Comparison of ENCODE assay signal across 21 cellular contexts in the genomic region with DNA sequence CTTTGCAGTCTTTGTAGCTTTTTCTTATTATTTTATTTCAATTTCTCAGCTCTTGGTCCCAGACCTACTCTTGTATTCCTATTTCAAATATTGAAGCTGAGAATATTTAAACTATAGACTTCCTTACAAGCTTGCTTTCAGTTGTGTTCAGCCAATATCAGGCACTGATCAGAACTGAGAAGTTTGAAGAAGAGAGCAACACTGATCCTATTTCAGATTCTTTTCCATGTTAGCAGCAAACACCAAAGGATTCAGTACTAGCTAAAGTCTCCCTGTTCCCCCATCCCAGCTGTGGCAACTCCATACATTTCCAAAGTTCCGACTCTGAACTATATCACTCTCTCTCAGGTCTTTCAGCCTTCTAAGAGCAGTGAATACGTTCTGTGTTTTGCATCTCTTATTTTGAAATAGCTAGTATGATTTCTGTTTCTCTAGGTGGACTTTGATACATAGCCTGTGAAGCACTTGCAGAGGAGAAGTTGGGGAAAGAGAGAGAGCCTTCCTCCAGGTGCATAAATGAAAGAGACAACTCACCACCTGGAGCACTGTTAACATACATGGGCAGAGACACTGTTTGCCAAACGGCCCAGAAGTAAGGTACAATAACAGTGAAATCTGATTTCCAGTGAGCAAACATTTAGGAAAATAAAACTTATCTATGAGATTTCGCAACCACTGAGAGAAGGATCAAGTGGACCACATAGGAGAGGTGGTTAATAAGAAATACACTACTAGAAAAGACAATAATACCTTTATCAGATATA.
DNase-seq lines count a peak whose midpoint lies in the region; ATAC-seq and TF ChIP-seq lines count a peak whose summit lies in the region.
"Had no signal": no experiment of that assay in that cellular context is flagged by ENCODE, and none has a peak within 500 bp of the region (broad histone marks: within the 10 kb centered on the region; RNA-seq: fewer than 3 reads in every experiment).

No MANE protein-coding gene starts in this region.

- H3K9me3 Mint-ChIP-seq in activated naive CD8-positive, alpha-beta T cell treated with anti-CD3 and anti-CD28 coated beads for 36 hours: no peaks in the 10 kb centered on the region
- H3K9me3 Mint-ChIP-seq: activated naive CD4-positive, alpha-beta T cell treated with anti-CD3 and anti-CD28 coated beads, Interleukin-2, amount 10 ng/mL, durations not matched to agents 7 days and 5 days; dendritic cell treated with granulocyte-macrophage colony-stimulating factor and Interleukin-4, amounts not matched to agents 40 ng/mL and 50 ng/mL, for 4 days had no signal

- H3K4ac ChIP-seq in neuronal stem cell (ENCODE audit: low read length): no peak overlapping the region

- no peak overlapping the region for H3K4me3 ChIP-seq in MM.1S (ENCODE audit: low read length)
- H3K4me3 ChIP-seq in neuronal stem cell (ENCODE audit: low read length in 2 of 2): no peak overlapping the region
- H3K4me3 ChIP-seq in sigmoid colon: no peak overlapping the region
- H3K4me3 ChIP-seq: gastrocnemius medialis, GM23248, SK-N-MC had no signal

- no peaks in the 10 kb centered on the region for H3K79me1 ChIP-seq in neuronal stem cell (ENCODE audit: low read depth, low read length)

- intact Hi-C loops in sigmoid colon (cut with DNase I): no loop called here

- no peak overlapping the region for H2BK15ac ChIP-seq in neuronal stem cell (ENCODE audit: low read length)

- no peak overlapping the region for H3K23ac ChIP-seq in neuronal stem cell (ENCODE audit: low read depth, low read length, poor library complexity)

- H3K18ac ChIP-seq in neuronal stem cell (ENCODE audit: low read length): no peak overlapping the region

- TF ChIP-seq CTCF in MM.1S (IDR thresholded peaks at IDR 0.05; ENCODE audit: low read length) (no peak), sigmoid colon (IDR thresholded peaks at IDR 0.05) (no peak)

- H3K27ac Mint-ChIP-seq in activated naive CD8-positive, alpha-beta T cell treated with anti-CD3 and anti-CD28 coated beads for 36 hours: no peak overlapping the region
- H3K27ac Mint-ChIP-seq: activated naive CD4-positive, alpha-beta T cell treated with anti-CD3 and anti-CD28 coated beads, Interleukin-2, amount 10 ng/mL, durations not matched to agents 7 days and 5 days; dendritic cell treated with granulocyte-macrophage colony-stimulating factor and Interleukin-4, amounts not matched to agents 40 ng/mL and 50 ng/mL, for 4 days had no signal

- H4K8ac ChIP-seq in neuronal stem cell (ENCODE audit: low read depth, low read length): no peak overlapping the region

- H3F3A ChIP-seq in MM.1S (ENCODE audit: insufficient read depth, low read length): no peaks in the 10 kb centered on the region

- H3K27ac ChIP-seq in MM.1S (ENCODE audit: low read length) (no peak overlapping the region), neuronal stem cell (replicated peaks; ENCODE audit: low read length) (no peak overlapping the region), sigmoid colon (no peak overlapping the region)
- H3K27ac ChIP-seq: brain microvascular endothelial cell, epithelial cell of prostate, gastrocnemius medialis, GM23248, KMS-11, SK-N-MC had no signal

- H3K14ac ChIP-seq in neuronal stem cell (ENCODE audit: low read length): no peak overlapping the region

- H3K36me3 ChIP-seq in MM.1S (replicated peaks; ENCODE audit: insufficient read depth, low read length): no peaks in the 10 kb centered on the region
- H3K36me3 ChIP-seq in neuronal stem cell (replicated peaks in 1 of 2; ENCODE audit: control insufficient read depth in 2 of 2, insufficient read depth in 2 of 2, low read length in 2 of 2): no peaks in the 10 kb centered on the region
- H3K36me3 ChIP-seq in sigmoid colon: no peaks in the 10 kb centered on the region
- H3K36me3 ChIP-seq: brain microvascular endothelial cell, gastrocnemius medialis had no signal

- H3K9me2 ChIP-seq in MM.1S (replicated peaks; ENCODE audit: insufficient read depth, low read length): no peaks in the 10 kb centered on the region

- no CpG with 5 or more reads among the region's 4 CpGs for WGBS in neuronal stem cell (ENCODE audit: extremely low coverage in 2 of 2, insufficient read length in 2 of 2, insufficient replicate concordance in 1 of 2), 2 donors
- WGBS in sigmoid colon, 2 donors: 21 to 57% methylated on average over 4 of the region's 4 CpGs

- no peaks in the 10 kb centered on the region for H3K27me3 ChIP-seq in MM.1S (replicated peaks; ENCODE audit: insufficient read depth, low read length)
- no peaks in the 10 kb centered on the region for H3K27me3 ChIP-seq in neuronal stem cell (ENCODE audit: control insufficient read depth in 3 of 3, insufficient read depth in 3 of 3, low read depth in 1 of 3, low read length in 3 of 3)
- no peaks in the 10 kb centered on the region for H3K27me3 ChIP-seq in sigmoid colon
- H3K27me3 ChIP-seq: brain microvascular endothelial cell, gastrocnemius medialis had no signal

- no peaks in the 10 kb centered on the region for H3K36me3 Mint-ChIP-seq in activated naive CD8-positive, alpha-beta T cell treated with anti-CD3 and anti-CD28 coated beads for 36 hours
- H3K36me3 Mint-ChIP-seq: activated naive CD4-positive, alpha-beta T cell treated with anti-CD3 and anti-CD28 coated beads, Interleukin-2, amount 10 ng/mL, durations not matched to agents 7 days and 5 days had no signal

- H4K20me1 ChIP-seq in MM.1S (ENCODE audit: insufficient read depth, low read length): no peaks in the 10 kb centered on the region

- no peak for TF ChIP-seq POLR2A in sigmoid colon (IDR thresholded peaks at IDR 0.05)

- no peaks in the 10 kb centered on the region for H3K4me1 Mint-ChIP-seq in activated naive CD8-positive, alpha-beta T cell treated with anti-CD3 and anti-CD28 coated beads for 36 hours
- H3K4me1 Mint-ChIP-seq: activated naive CD4-positive, alpha-beta T cell treated with anti-CD3 and anti-CD28 coated beads, Interleukin-2, amount 10 ng/mL, durations not matched to agents 7 days and 5 days had no signal

- H3K79me2 ChIP-seq in MM.1S (ENCODE audit: low read length): no peaks in the 10 kb centered on the region

- no peak overlapping the region for H4K91ac ChIP-seq in neuronal stem cell (ENCODE audit: low read depth, low read length, poor library complexity)

- H3K27me3 Mint-ChIP-seq in activated naive CD8-positive, alpha-beta T cell treated with anti-CD3 and anti-CD28 coated beads for 36 hours: no peaks in the 10 kb centered on the region
- H3K27me3 Mint-ChIP-seq: activated naive CD4-positive, alpha-beta T cell treated with anti-CD3 and anti-CD28 coated beads, Interleukin-2, amount 10 ng/mL, durations not matched to agents 7 days and 5 days had no signal

- no peak overlapping the region for H2BK120ac ChIP-seq in neuronal stem cell (ENCODE audit: low read depth, low read length)

- H2BK5ac ChIP-seq in neuronal stem cell (ENCODE audit: low read length): no peak overlapping the region

- H3K4me2 ChIP-seq in MM.1S (ENCODE audit: low read depth, low read length): peak overlapping the region; percentile 2; the same call in 1 of the 2 replicates
- no peak overlapping the region for H3K4me2 ChIP-seq in neuronal stem cell (ENCODE audit: insufficient read depth, low read length, poor library complexity, severe bottlenecking)
- H3K4me2 ChIP-seq: KMS-11 had no signal

- H2AFZ ChIP-seq in MM.1S (ENCODE audit: low read length) (0 out of 2 replicates have a peak overlapping the region, but pooled peaks have one; percentile 0), neuronal stem cell (ENCODE audit: low read length) (peak overlapping the region; percentile 15)
- H2AFZ ChIP-seq: GM23248 had no signal

- H3K9me3 ChIP-seq in MM.1S (replicated peaks; ENCODE audit: insufficient read depth, low read length): no peaks in the 10 kb centered on the region
- no peaks in the 10 kb centered on the region for H3K9me3 ChIP-seq in neuronal stem cell (replicated peaks in 1 of 2; ENCODE audit: control insufficient read depth in 2 of 2, insufficient read depth in 1 of 2, low read depth in 1 of 2, low read length in 2 of 2)
- no peaks in the 10 kb centered on the region for H3K9me3 ChIP-seq in sigmoid colon
- H3K9me3 ChIP-seq: gastrocnemius medialis had no signal

- no peak overlapping the region for H2BK12ac ChIP-seq in neuronal stem cell (ENCODE audit: low read length)

- no peak overlapping the region for H3K9ac ChIP-seq in MM.1S (ENCODE audit: low read length)
- H3K9ac ChIP-seq in neuronal stem cell (ENCODE audit: low read depth, low read length, poor library complexity): no peak overlapping the region
- H3K9ac ChIP-seq: GM23248, KMS-11 had no signal

- H3K4me3 Mint-ChIP-seq in activated naive CD8-positive, alpha-beta T cell treated with anti-CD3 and anti-CD28 coated beads for 36 hours: no peak overlapping the region
- H3K4me3 Mint-ChIP-seq: activated naive CD4-positive, alpha-beta T cell treated with anti-CD3 and anti-CD28 coated beads, Interleukin-2, amount 10 ng/mL, durations not matched to agents 7 days and 5 days; dendritic cell treated with granulocyte-macrophage colony-stimulating factor and Interleukin-4, amounts not matched to agents 40 ng/mL and 50 ng/mL, for 4 days had no signal

- peak; percentile 58 for ATAC-seq in GM18870 (IDR thresholded peaks at IDR 0.05; ENCODE audit: unreplicated experiment)
- ATAC-seq: gastrocnemius medialis, left ventricle myocardium superior had no signal

- TF ChIP-seq EP300 in sigmoid colon (IDR thresholded peaks at IDR 0.05): no peak

- peaks cover 2% of the 10 kb centered on the region; the same call in 1 of the 2 replicates for H3K4me1 ChIP-seq in MM.1S (ENCODE audit: low read length)
- H3K4me1 ChIP-seq in neuronal stem cell (ENCODE audit: control insufficient read depth in 2 of 2, insufficient read depth in 1 of 2, low read depth in 1 of 2, low read length in 2 of 2): no peaks in the 10 kb centered on the region
- H3K4me1 ChIP-seq in sigmoid colon: no peaks in the 10 kb centered on the region
- H3K4me1 ChIP-seq: gastrocnemius medialis had no signal

- DNase-seq in MM.1S (peak; percentile 46), amniotic epithelial cell (ENCODE audit: low read depth) (peak; percentile 1), neuronal stem cell (ENCODE audit: low spot score) (no peak), HK-2 (ENCODE audit: unreplicated experiment) (no peak), sigmoid colon (no peak)
- no peak for DNase-seq in activated CD8-positive, alpha-beta memory T cell treated with anti-CD3 and anti-CD28 coated beads, Interleukin-2, amount 50 U/mL, for 4 hours
- no peak for DNase-seq in activated naive CD8-positive, alpha-beta T cell treated with anti-CD3 and anti-CD28 coated beads for 36 hours
- DNase-seq: activated CD4-positive, alpha-beta T cell treated with anti-CD3 and anti-CD28 coated beads for 48 hours; activated naive CD4-positive, alpha-beta T cell treated with anti-CD3 and anti-CD28 coated beads, Interleukin-2, amount 10 ng/mL, durations not matched to agents 7 days and 5 days; brain microvascular endothelial cell; gastrocnemius medialis; GM23248; left ventricle myocardium superior; stimulated activated CD4-positive, alpha-beta T cell treated with anti-CD3 and anti-CD28 coated beads, Interleukin-4, amount 100 ng/mL, for 4 hours; stimulated activated CD8-positive, alpha-beta memory T cell treated with anti-CD3 and anti-CD28 coated beads, Interleukin-4, amount 100 ng/mL, for 48 hours; substantia nigra had no signal

- no peak overlapping the region for H2AK5ac ChIP-seq in neuronal stem cell (ENCODE audit: low read depth, low read length)

Comparison
In these comparisons a context has a peak if more than half of its experiments do, and no peak if none do; other contexts are left out.
1. DNase-seq: peak in MM.1S (single experiment) and amniotic epithelial cell (single experiment); none in neuronal stem cell (single experiment), activated CD8-positive, alpha-beta memory T cell treated with anti-CD3 and anti-CD28 coated beads, Interleukin-2, amount 50 U/mL, for 4 hours (single experiment), HK-2 (single experiment), sigmoid colon (single experiment) and activated naive CD8-positive, alpha-beta T cell treated with anti-CD3 and anti-CD28 coated beads for 36 hours (single experiment).